Comparison of ENCODE assay signal across 10 cellular contexts in the genomic region with DNA sequence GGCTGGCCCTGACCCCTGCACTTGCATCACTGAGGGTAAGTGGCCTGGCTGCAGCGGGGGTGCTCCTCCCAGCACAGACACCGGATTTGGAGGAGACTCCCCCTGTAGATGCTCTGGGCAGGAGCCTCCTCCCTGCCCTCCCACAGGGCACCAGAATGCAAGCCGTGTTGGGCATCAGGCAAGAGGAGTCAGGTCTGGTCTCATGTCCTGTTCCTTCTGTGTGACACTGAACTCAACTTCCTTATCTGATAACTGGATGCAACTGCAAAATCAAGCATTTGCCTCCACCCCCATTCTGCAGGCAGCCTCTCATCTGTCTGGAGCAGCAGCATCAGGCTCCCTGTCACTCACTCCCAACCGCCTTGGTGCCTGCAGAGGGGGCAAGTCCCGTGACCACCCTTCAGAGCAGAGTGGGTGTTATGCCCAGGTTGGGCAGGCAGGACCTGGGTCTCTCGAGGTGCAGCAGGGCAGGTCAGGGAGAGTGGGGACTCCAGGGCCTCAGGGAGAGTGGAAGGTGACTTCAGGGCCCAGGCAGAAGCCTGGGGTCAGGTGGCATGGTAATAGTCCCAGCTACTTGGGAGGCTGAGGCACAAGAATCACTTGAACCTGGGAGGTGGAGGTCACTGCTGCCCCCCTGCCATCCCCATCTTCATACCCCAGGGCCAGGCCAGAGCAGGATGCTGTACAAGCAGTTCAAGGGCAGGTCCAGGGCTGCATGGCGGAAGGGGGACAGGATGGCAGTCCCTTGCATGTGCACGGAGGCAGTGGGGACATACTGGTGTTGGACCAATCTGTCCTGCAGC. TPM values are rescaled to one million over a fixed set of nuclear protein-coding genes. Genes with fewer than 3 reads are reported as not detected.
DNase-seq lines count a peak whose midpoint lies in the region; ATAC-seq and TF ChIP-seq lines count a peak whose summit lies in the region.
"Had no signal": no experiment of that assay in that cellular context is flagged by ENCODE, and none has a peak within 500 bp of the region (broad histone marks: within the 10 kb centered on the region; RNA-seq: fewer than 3 reads in every experiment).

No MANE protein-coding gene starts in this region.

- peak overlapping the region; percentile 6; the same call in 1 of the 2 replicates for H2BK20ac ChIP-seq in IMR-90 (ENCODE audit: low read depth, low read length)

- H4K20me1 ChIP-seq in IMR-90 (ENCODE audit: insufficient read depth, low read length), result no peaks in the 10 kb centered on the region

- DNase-seq in IMR-90, result no peak
- no peak for DNase-seq in T-helper 2 cell treated with Interferon-gamma antibody and Interleukin-4, amounts not matched to agents 5 μg/mL and 100 μg/mL, for 36 hours (ENCODE audit: low spot score)
- no peak for DNase-seq in EL
- DNase-seq in ascending aorta (ENCODE audit: low spot score in 2 of 2), result no peak
- DNase-seq: midbrain; stimulated activated naive CD8-positive, alpha-beta T cell treated with anti-CD3 and anti-CD28 coated beads, Interleukin-15, amount 100 ng/mL, for 72 hours had no signal

- TF ChIP-seq RAD21 in IMR-90 (IDR thresholded peaks at IDR 0.05; ENCODE audit: low read length), result no peak

- 49% methylated on average over 4 of the region's 8 CpGs; no CpG with 5 or more reads in 1 of the 2 experiments for WGBS in IMR-90 (ENCODE audit: extremely low coverage in 2 of 2, insufficient read length in 1 of 2), 2 experiments

- no peak overlapping the region for H3K56ac ChIP-seq in IMR-90 (ENCODE audit: extremely low read depth, insufficient read depth, low read length)

- H3K27me3 ChIP-seq in IMR-90 (ENCODE audit: control insufficient read depth, insufficient read depth, low read length) (no peaks in the 10 kb centered on the region), iPS-15b (ENCODE audit: control insufficient read depth, insufficient read depth, low read length) (no peaks in the 10 kb centered on the region), ascending aorta (no peaks in the 10 kb centered on the region)

- peaks cover 3% of the 10 kb centered on the region for H3K27me3 Mint-ChIP-seq in T-helper 2 cell treated with Interferon-gamma antibody and Interleukin-4, amounts not matched to agents 5 μg/mL and 100 μg/mL, for 36 hours (ENCODE audit: low read depth)
- H3K27me3 Mint-ChIP-seq: stimulated activated naive CD8-positive, alpha-beta T cell treated with anti-CD3 and anti-CD28 coated beads, Interleukin-15, amount 100 ng/mL, for 72 hours had no signal

- H2AFZ ChIP-seq in IMR-90 (replicated peaks; ENCODE audit: low read length, poor library complexity), result peak overlapping the region; percentile 91

- H3K36me3 ChIP-seq in IMR-90 (ENCODE audit: control insufficient read depth, insufficient read depth, low read length) (no peaks in the 10 kb centered on the region), iPS-15b (ENCODE audit: control insufficient read depth, insufficient read depth, low read length) (no peaks in the 10 kb centered on the region), ascending aorta (no peaks in the 10 kb centered on the region)

- H3K79me1 ChIP-seq in IMR-90 (ENCODE audit: low read depth in 1 of 2, low read length in 2 of 2), result no peaks in the 10 kb centered on the region

- peaks cover 11% of the 10 kb centered on the region for H3K4me1 ChIP-seq in IMR-90 (ENCODE audit: control insufficient read depth, insufficient read depth, low read length)
- peaks cover 14% of the 10 kb centered on the region for H3K4me1 ChIP-seq in iPS-15b (ENCODE audit: control insufficient read depth, insufficient read depth, low read length)
- H3K4me1 ChIP-seq in ascending aorta, result peaks cover 0 to 20% of the 10 kb centered on the region in 2 donors

- H3K4ac ChIP-seq in IMR-90 (ENCODE audit: low read depth, low read length), result 0 out of 2 replicates have a peak overlapping the region, but pooled peaks have one; percentile 34

- no peak overlapping the region for H2BK15ac ChIP-seq in IMR-90 (ENCODE audit: low read depth, low read length)

- no peak overlapping the region for H3K4me3 ChIP-seq in IMR-90 (ENCODE audit: insufficient read depth, low read depth, low read length)
- peak overlapping the region; percentile 18 for H3K4me3 ChIP-seq in iPS-15b (ENCODE audit: low read depth, low read length)
- no peak overlapping the region for H3K4me3 ChIP-seq in ascending aorta

- in situ Hi-C loops in IMR-90 (cut with MboI; ENCODE audit: low sequenced_read_pairs), result no loop called here

- no peaks in the 10 kb centered on the region for H3K9me1 ChIP-seq in IMR-90 (ENCODE audit: insufficient read depth, low read length)

- dilution Hi-C loops in IMR-90 (cut with HindIII; ENCODE audit: low sequenced_read_pairs, unreplicated experiment), result no loop called here

- no peak overlapping the region for H2BK5ac ChIP-seq in IMR-90 (ENCODE audit: low read depth, low read length, poor library complexity, severe bottlenecking)

- H4K5ac ChIP-seq in IMR-90 (ENCODE audit: low read depth, low read length), result 0 out of 2 replicates have a peak overlapping the region, but pooled peaks have one; percentile 7

- no peaks in the 10 kb centered on the region for H3K36me3 Mint-ChIP-seq in T-helper 2 cell treated with Interferon-gamma antibody and Interleukin-4, amounts not matched to agents 5 μg/mL and 100 μg/mL, for 36 hours (ENCODE audit: low read depth)

- H2AK9ac ChIP-seq in IMR-90 (replicated peaks; ENCODE audit: low read depth, low read length, poor library complexity), result no peak overlapping the region

- H3K18ac ChIP-seq in IMR-90 (ENCODE audit: low read depth, low read length), result no peak overlapping the region

- H3K27ac Mint-ChIP-seq in T-helper 2 cell treated with Interferon-gamma antibody and Interleukin-4, amounts not matched to agents 5 μg/mL and 100 μg/mL, for 36 hours, result peak overlapping the region; percentile 20
- H3K27ac Mint-ChIP-seq: stimulated activated naive CD8-positive, alpha-beta T cell treated with anti-CD3 and anti-CD28 coated beads, Interleukin-15, amount 100 ng/mL, for 72 hours; T-helper 1 cell treated with Interleukin-12 subunit alpha and Interleukin-12 subunit beta and Interleukin-4 antibody, amounts not matched to agents 30 μg/mL and 1 μg/mL, for 36 hours had no signal

- TF ChIP-seq POLR2A in IMR-90 (IDR thresholded peaks at IDR 0.05; ENCODE audit: low read depth, low read length), result no peak

- peak overlapping the region in 1 of 2 experiments; percentile 94; a peak in 2 of 4 replicates for H4K8ac ChIP-seq in IMR-90 (ENCODE audit: low read depth in 2 of 2, low read length in 2 of 2)

- TF ChIP-seq CTCF in IMR-90 (conservative IDR thresholded peaks at IDR 0.05; ENCODE audit: low read depth, low read length), result no peak
- no peak for TF ChIP-seq CTCF in ascending aorta (IDR thresholded peaks at IDR 0.05)

- BruUV-seq in IMR-90 (replicated peaks; lab: Mats Ljungman, UMichigan), result no TSS peak

- H3K9me3 ChIP-seq in IMR-90 (ENCODE audit: control insufficient read depth, insufficient read depth, low read length) (no peaks in the 10 kb centered on the region), iPS-15b (ENCODE audit: control insufficient read depth, insufficient read depth, low read length) (no peaks in the 10 kb centered on the region), ascending aorta (no peaks in the 10 kb centered on the region)

- no peaks in the 10 kb centered on the region for H3K9me3 Mint-ChIP-seq in T-helper 2 cell treated with Interferon-gamma antibody and Interleukin-4, amounts not matched to agents 5 μg/mL and 100 μg/mL, for 36 hours
- H3K9me3 Mint-ChIP-seq: stimulated activated naive CD8-positive, alpha-beta T cell treated with anti-CD3 and anti-CD28 coated beads, Interleukin-15, amount 100 ng/mL, for 72 hours; T-helper 1 cell treated with Interleukin-12 subunit alpha and Interleukin-12 subunit beta and Interleukin-4 antibody, amounts not matched to agents 30 μg/mL and 1 μg/mL, for 36 hours had no signal

- no peak overlapping the region for H3K23ac ChIP-seq in IMR-90 (ENCODE audit: low read depth, low read length)

- H3K14ac ChIP-seq in IMR-90 (replicated peaks; ENCODE audit: low read depth, low read length), result no peak overlapping the region

- H3K9ac ChIP-seq in IMR-90 (ENCODE audit: low read depth, low read length) (no peak overlapping the region), iPS-15b (ENCODE audit: low read depth, low read length) (peak overlapping the region; percentile 60)

- ATAC-seq in IMR-90 (ENCODE audit: low read depth) (peak; percentile 3; the same call in 1 of the 2 replicates), HG02588 (IDR thresholded peaks at IDR 0.05; ENCODE audit: unreplicated experiment) (no peak)
- ATAC-seq: stimulated activated naive CD8-positive, alpha-beta T cell treated with anti-CD3 and anti-CD28 coated beads, Interleukin-15, amount 100 ng/mL, for 72 hours had no signal

- H3K4me2 ChIP-seq in IMR-90 (ENCODE audit: low read depth, low read length), result no peak overlapping the region; the same call in 1 of the 2 replicates

- CTCF ChIA-PET in IMR-90 (lab: Yijun Ruan, JAX), result interaction anchor here (1.2 to 3.2 kb wide), 2 partner anchors 46 to 116 kb away, joined by 3 to 28 read pairs; no protein-coding TSS in a partner anchor

- H2AK5ac ChIP-seq in IMR-90 (ENCODE audit: low read depth, low read length), result peak overlapping the region; percentile 51; the same call in 1 of the 2 replicates

- 0 out of 2 replicates have a peak overlapping the region, but pooled peaks have one; percentile 27 for H4K91ac ChIP-seq in IMR-90 (ENCODE audit: insufficient read depth, low read depth, low read length)

- no peak overlapping the region for H3K27ac ChIP-seq in IMR-90 (ENCODE audit: insufficient read depth, low read length)
- H3K27ac ChIP-seq in temporal lobe (ENCODE audit: low read depth, low read length), result peak overlapping the region; percentile 22
- peak overlapping the region in 1 of 2 donors; percentile 54 for H3K27ac ChIP-seq in ascending aorta

- POLR2A ChIA-PET in IMR-90 (lab: Charles Lee; ENCODE audit: unreplicated experiment), result no interaction called here

- intact Hi-C loops in IMR-90 (cut with micrococcal nuclease) (no loop called here), ascending aorta (cut with DNase I) (no loop called here)

- H2BK120ac ChIP-seq in IMR-90 (ENCODE audit: low read depth, low read length), result peak overlapping the region; percentile 0; the same call in 1 of the 2 replicates

- H3K4me1 Mint-ChIP-seq in T-helper 2 cell treated with Interferon-gamma antibody and Interleukin-4, amounts not matched to agents 5 μg/mL and 100 μg/mL, for 36 hours (ENCODE audit: low read depth), result peaks cover 11% of the 10 kb centered on the region

- H3K4me3 Mint-ChIP-seq in T-helper 2 cell treated with Interferon-gamma antibody and Interleukin-4, amounts not matched to agents 5 μg/mL and 100 μg/mL, for 36 hours, result peak overlapping the region; percentile 34
- H3K4me3 Mint-ChIP-seq: stimulated activated naive CD8-positive, alpha-beta T cell treated with anti-CD3 and anti-CD28 coated beads, Interleukin-15, amount 100 ng/mL, for 72 hours; T-helper 1 cell treated with Interleukin-12 subunit alpha and Interleukin-12 subunit beta and Interleukin-4 antibody, amounts not matched to agents 30 μg/mL and 1 μg/mL, for 36 hours had no signal

RNA-seq across cellular contexts. Expression of gene RPL29, which starts 10.5 kb away (rescaled TPM):
- total RNA-seq in IMR-90 (2012; rRNA removed), result 1,798 and 2,081 TPM in 2 replicates
- polyA plus RNA-seq in IMR-90 (2012; rRNA removed), result 2,126 and 2,187 TPM in 2 replicates
- polyA plus RNA-seq in IMR-90 (2012; cell fraction: cytosol; rRNA removed), result 1,284 and 2,643 TPM in 2 replicates
- 510 and 968 TPM in 2 replicates for polyA plus RNA-seq in IMR-90 (2012; cell fraction: nucleus; rRNA removed; ENCODE audit: low replicate concordance)
- total RNA-seq in temporal lobe, result 619 TPM
- total RNA-seq in ascending aorta, result 1,224 TPM

RNA-seq across cellular contexts. Expression of gene ACY1, which starts 22.9 kb away (rescaled TPM):
- total RNA-seq in IMR-90 (2012; rRNA removed), result 21.1 and 22.0 TPM in 2 replicates
- polyA plus RNA-seq in IMR-90 (2012; rRNA removed), result 44.8 and 47.1 TPM in 2 replicates
- 44.3 and 84.7 TPM in 2 replicates for polyA plus RNA-seq in IMR-90 (2012; cell fraction: cytosol; rRNA removed)
- polyA plus RNA-seq in IMR-90 (2012; cell fraction: nucleus; rRNA removed; ENCODE audit: low replicate concordance), result 49.3 and 84.6 TPM in 2 replicates
- total RNA-seq in temporal lobe, result 1.2 TPM
- total RNA-seq in ascending aorta, result 94.0 TPM

RNA-seq across cellular contexts. Expression of gene ABHD14A, which starts 31.4 kb away (rescaled TPM):
- total RNA-seq in IMR-90 (2012; rRNA removed) (3.1 and 3.4 TPM in 2 replicates), temporal lobe (11.6 TPM), ascending aorta (37.4 TPM)
- polyA plus RNA-seq in IMR-90 (2012; rRNA removed), result 10.0 and 12.2 TPM in 2 replicates
- 12.0 and 24.8 TPM in 2 replicates for polyA plus RNA-seq in IMR-90 (2012; cell fraction: cytosol; rRNA removed)
- 3.6 and 5.7 TPM in 2 replicates for polyA plus RNA-seq in IMR-90 (2012; cell fraction: nucleus; rRNA removed; ENCODE audit: low replicate concordance)

RNA-seq across cellular contexts. Expression of gene ABHD14B, which starts 32.4 kb away (rescaled TPM):
- total RNA-seq in IMR-90 (2012; rRNA removed), result 6.4 and 7.2 TPM in 2 replicates
- polyA plus RNA-seq in IMR-90 (2012; rRNA removed), result 28.3 and 30.4 TPM in 2 replicates
- polyA plus RNA-seq in IMR-90 (2012; cell fraction: cytosol; rRNA removed), result 17.0 and 38.2 TPM in 2 replicates
- polyA plus RNA-seq in IMR-90 (2012; cell fraction: nucleus; rRNA removed; ENCODE audit: low replicate concordance), result 29.9 and 36.0 TPM in 2 replicates
- total RNA-seq in temporal lobe, result 1.7 TPM
- 46.1 TPM for total RNA-seq in ascending aorta

RNA-seq across cellular contexts. Expression of gene PCBP4, which starts 39.0 kb away (rescaled TPM):
- total RNA-seq in IMR-90 (2012; rRNA removed) (70.8 and 71.1 TPM in 2 replicates), temporal lobe (32.5 TPM), ascending aorta (256 TPM)
- polyA plus RNA-seq in IMR-90 (2012; rRNA removed), result 110 and 122 TPM in 2 replicates
- polyA plus RNA-seq in IMR-90 (2012; cell fraction: cytosol; rRNA removed), result 83.1 and 134 TPM in 2 replicates
- 274 and 587 TPM in 2 replicates for polyA plus RNA-seq in IMR-90 (2012; cell fraction: nucleus; rRNA removed; ENCODE audit: low replicate concordance)
